1 cellular context compared by ENCODE assay signal in the genomic region with DNA sequence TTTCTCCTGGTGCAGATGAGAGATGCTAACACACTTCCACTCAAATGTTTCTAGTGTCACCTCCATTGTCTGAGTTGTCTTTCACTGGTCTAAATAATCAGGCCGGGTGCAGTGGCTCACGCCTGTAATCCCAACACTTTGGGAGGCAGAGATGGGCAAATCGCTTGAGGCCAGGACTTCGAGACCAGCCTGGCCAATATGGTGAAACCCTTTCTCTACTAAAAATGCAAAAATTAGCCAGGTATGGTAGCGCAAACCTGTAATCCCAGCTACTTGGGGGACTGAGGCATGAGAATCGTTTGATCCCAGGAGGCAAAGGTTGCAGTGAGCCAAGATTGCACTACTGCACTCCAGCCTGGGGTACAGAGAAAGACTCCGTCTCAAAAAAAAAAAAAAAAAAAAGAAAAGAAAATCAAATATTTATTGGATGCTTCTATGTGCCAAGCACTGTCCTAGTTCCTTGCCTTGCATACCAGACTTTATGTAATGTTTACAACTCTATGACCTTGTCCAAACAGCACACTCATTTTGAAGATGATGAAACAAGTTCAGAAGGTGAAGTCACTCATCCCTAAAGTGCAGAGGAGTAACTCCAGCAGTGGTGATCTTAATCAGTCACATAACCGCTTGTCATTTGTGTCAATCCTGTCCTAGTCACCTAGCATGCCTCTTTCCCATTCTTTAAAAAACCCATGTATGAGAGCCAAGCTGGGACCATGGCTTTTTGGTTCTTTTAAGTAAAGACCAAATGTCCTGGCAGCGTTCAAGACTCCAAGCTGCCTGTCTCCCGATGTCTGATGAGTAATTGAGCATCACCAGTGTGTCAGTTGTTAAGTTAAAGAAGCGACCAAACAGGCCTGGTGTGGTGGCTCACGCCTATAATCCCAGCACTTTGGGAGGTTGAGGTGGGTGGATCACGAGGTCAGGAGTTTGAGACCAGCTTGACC.
TF ChIP-seq lines count a peak whose summit lies in the region.
"Not testable (repeated sequence)": the region's sequence is repeated elsewhere in the genome, so short reads cannot be mapped to it uniquely, and the experiment has no call there.

No MANE protein-coding gene starts in this region.

TF ChIP-seq in K562, 482 proteins besides CTCF, POLR2A, EP300 and RAD21 (continued from another document and continues in another):
- TF ChIP-seq, protein P1, sequence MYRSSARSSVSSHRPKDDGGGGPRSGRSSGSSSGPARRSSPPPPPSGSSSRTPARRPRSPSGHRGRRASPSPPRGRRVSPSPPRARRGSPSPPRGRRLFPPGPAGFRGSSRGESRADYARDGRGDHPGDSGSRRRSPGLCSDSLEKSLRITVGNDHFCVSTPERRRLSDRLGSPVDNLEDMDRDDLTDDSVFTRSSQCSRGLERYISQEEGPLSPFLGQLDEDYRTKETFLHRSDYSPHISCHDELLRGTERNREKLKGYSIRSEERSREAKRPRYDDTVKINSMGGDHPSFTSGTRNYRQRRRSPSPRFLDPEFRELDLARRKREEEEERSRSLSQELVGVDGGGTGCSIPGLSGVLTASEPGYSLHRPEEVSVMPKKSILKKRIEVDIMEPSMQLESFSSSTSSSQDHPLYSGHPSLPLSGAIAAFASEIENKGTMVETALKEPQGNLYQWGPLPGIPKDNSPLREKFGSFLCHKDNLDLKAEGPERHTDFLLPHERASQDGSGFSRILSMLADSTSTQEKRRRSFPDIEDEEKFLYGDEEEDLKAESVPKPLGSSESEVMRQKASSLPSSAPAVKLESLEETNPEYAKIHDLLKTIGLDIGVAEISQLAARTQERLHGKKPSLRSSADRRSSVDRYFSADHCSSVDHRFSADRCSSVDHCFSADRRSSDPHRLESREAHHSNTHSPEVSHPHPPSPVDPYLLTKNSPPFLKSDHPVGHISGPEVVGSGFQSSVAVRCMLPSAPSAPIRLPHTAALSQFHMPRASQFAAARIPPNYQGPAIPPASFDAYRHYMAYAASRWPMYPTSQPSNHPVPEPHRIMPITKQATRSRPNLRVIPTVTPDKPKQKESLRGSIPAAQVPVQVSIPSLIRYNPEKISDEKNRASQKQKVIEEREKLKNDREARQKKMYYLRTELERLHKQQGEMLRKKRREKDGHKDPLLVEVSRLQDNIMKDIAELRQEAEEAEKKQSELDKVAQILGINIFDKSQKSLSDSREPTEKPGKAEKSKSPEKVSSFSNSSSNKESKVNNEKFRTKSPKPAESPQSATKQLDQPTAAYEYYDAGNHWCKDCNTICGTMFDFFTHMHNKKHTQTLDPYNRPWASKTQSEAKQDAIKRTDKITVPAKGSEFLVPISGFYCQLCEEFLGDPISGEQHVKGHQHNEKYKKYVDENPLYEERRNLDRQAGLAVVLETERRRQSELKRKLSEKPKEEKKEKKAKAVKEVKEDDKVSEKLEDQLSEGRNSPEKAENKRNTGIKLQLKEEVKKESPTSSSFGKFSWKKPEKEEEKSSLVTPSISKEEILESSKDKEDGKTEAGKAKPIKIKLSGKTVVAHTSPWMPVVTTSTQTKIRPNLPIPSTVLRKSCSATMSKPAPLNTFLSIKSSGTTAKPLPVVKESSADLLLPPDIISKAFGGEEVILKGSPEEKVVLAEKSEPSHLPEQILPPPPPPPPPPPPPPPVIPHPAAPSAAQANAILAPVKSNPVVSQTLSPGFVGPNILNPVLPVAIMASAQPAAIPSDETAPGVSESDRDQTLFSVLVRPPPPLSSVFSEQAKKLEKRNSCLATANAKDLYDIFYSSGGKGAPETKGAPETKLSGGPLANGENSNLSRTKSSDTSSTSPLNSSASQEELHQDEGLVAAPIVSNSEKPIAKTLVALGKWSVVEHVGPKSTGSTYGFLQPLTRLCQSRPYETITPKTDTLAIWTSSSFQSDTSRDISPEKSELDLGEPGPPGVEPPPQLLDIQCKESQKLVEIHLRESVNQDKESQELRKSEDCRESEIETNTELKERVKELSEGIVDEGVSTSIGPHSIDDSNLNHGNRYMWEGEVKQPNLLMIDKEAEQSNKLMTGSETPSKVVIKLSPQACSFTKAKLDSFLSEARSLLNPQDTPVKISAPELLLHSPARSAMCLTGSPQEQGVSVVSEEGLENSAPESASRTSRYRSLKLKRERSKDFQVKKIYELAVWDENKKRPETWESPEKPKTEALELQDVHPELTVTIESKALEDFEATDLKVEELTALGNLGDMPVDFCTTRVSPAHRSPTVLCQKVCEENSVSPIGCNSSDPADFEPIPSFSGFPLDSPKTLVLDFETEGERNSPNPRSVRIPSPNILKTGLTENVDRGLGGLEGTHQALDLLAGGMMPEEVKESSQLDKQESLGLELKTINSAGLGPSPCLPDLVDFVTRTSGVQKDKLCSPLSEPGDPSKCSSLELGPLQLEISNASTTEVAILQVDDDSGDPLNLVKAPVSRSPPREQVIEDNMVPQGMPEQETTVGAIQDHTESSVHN (IDR thresholded peaks at IDR 0.05; ENCODE audit: borderline replicate concordance in 1 of 2, low read depth in 1 of 2), result peak in 1 of 2 experiments; percentile 91; a peak in 2 of 4 replicates
- TF ChIP-seq, protein P2, sequence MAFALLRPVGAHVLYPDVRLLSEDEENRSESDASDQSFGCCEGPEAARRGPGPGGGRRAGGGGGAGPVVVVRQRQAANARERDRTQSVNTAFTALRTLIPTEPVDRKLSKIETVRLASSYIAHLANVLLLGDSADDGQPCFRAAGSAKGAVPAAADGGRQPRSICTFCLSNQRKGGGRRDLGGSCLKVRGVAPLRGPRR (CRISPR knock-in tag; IDR thresholded peaks at IDR 0.05), result peak; percentile 85
- TF ChIP-seq ZNF175 (CRISPR knock-in tag; IDR thresholded peaks at IDR 0.05; ENCODE audit: low read depth) (peak; percentile 72), TOE1 (IDR thresholded peaks at IDR 0.05; ENCODE audit: borderline replicate concordance) (peak; percentile 72), MEF2D (tag; conservative IDR thresholded peaks at IDR 0.05; ENCODE audit: low read depth) (0 out of 2 replicates have a peak, but pooled peaks have one; percentile 38), SMARCE1 (IDR thresholded peaks at IDR 0.05) (peak; percentile 72), TEAD4 (IDR thresholded peaks at IDR 0.05; ENCODE audit: low read length) (peak; percentile 68; the same call in 1 of the 2 replicates), RNF2 (IDR thresholded peaks at IDR 0.05) (peak; percentile 85), L3MBTL2 (IDR thresholded peaks at IDR 0.05) (peak; percentile 75), BRD9 (IDR thresholded peaks at IDR 0.05; ENCODE audit: low read depth, partially characterized antibody) (peak; percentile 94), FOXK2 (conservative IDR thresholded peaks at IDR 0.05 in 1 of 2, IDR thresholded peaks at IDR 0.05 in 1 of 2; ENCODE audit: low read depth in 2 of 2) (peak; percentile 39 to 57; a peak in 2 of 4 replicates), RAD51 (IDR thresholded peaks at IDR 0.05; ENCODE audit: borderline replicate concordance, low read depth) (peak; percentile 11; the same call in 1 of the 2 replicates), TBL1XR1 (IDR thresholded peaks at IDR 0.05; ENCODE audit: low read length in 2 of 2) (peak in 1 of 2 experiments; percentile 72; a peak in 2 of 4 replicates), SMARCA5 (IDR thresholded peaks at IDR 0.05) (peak; percentile 12; the same call in 1 of the 2 replicates), ZNF589 (CRISPR knock-in tag; IDR thresholded peaks at IDR 0.05; ENCODE audit: low read depth) (peak; percentile 87; the same call in 1 of the 2 replicates), FOSL1 (tag; conservative IDR thresholded peaks at IDR 0.05) (peak; percentile 84), ARNT (IDR thresholded peaks at IDR 0.05) (peak in 1 of 2 experiments; percentile 70; a peak in 2 of 4 replicates), CEBPG (CRISPR knock-in tag; IDR thresholded peaks at IDR 0.05) (peak; percentile 97), CEBPG (tag; conservative IDR thresholded peaks at IDR 0.05 in 1 of 2, IDR thresholded peaks at IDR 0.05 in 1 of 2) (peak; percentile 95 to 99), SMARCA4 (IDR thresholded peaks at IDR 0.05) (peak; percentile 83), DPF2 (IDR thresholded peaks at IDR 0.05) (peak; percentile 86), NRF1 (conservative IDR thresholded peaks at IDR 0.05 in 1 of 2, IDR thresholded peaks at IDR 0.05 in 1 of 2) (peak in 1 of 2 experiments; percentile 46; a peak in 2 of 4 replicates)
- not testable (repeated sequence) for TF ChIP-seq TOE1 (CRISPR knock-in tag; IDR thresholded peaks at IDR 0.05; ENCODE audit: borderline replicate concordance, low read depth); TEAD4 (CRISPR knock-in tag; IDR thresholded peaks at IDR 0.05; ENCODE audit: borderline replicate concordance)
- TF ChIP-seq, protein P3, sequence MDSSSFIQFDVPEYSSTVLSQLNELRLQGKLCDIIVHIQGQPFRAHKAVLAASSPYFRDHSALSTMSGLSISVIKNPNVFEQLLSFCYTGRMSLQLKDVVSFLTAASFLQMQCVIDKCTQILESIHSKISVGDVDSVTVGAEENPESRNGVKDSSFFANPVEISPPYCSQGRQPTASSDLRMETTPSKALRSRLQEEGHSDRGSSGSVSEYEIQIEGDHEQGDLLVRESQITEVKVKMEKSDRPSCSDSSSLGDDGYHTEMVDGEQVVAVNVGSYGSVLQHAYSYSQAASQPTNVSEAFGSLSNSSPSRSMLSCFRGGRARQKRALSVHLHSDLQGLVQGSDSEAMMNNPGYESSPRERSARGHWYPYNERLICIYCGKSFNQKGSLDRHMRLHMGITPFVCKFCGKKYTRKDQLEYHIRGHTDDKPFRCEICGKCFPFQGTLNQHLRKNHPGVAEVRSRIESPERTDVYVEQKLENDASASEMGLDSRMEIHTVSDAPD (CRISPR knock-in tag; IDR thresholded peaks at IDR 0.05), result 0 out of 2 replicates have a peak, but pooled peaks have one; percentile 11
- TF ChIP-seq, protein P4, sequence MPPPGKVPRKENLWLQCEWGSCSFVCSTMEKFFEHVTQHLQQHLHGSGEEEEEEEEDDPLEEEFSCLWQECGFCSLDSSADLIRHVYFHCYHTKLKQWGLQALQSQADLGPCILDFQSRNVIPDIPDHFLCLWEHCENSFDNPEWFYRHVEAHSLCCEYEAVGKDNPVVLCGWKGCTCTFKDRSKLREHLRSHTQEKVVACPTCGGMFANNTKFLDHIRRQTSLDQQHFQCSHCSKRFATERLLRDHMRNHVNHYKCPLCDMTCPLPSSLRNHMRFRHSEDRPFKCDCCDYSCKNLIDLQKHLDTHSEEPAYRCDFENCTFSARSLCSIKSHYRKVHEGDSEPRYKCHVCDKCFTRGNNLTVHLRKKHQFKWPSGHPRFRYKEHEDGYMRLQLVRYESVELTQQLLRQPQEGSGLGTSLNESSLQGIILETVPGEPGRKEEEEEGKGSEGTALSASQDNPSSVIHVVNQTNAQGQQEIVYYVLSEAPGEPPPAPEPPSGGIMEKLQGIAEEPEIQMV (tag; conservative IDR thresholded peaks at IDR 0.05; ENCODE audit: low read depth), result peak; percentile 71
- TF ChIP-seq, protein P5, sequence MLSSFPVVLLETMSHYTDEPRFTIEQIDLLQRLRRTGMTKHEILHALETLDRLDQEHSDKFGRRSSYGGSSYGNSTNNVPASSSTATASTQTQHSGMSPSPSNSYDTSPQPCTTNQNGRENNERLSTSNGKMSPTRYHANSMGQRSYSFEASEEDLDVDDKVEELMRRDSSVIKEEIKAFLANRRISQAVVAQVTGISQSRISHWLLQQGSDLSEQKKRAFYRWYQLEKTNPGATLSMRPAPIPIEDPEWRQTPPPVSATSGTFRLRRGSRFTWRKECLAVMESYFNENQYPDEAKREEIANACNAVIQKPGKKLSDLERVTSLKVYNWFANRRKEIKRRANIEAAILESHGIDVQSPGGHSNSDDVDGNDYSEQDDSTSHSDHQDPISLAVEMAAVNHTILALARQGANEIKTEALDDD (IDR thresholded peaks at IDR 0.05), result peak; percentile 92
- TF ChIP-seq, protein P6, sequence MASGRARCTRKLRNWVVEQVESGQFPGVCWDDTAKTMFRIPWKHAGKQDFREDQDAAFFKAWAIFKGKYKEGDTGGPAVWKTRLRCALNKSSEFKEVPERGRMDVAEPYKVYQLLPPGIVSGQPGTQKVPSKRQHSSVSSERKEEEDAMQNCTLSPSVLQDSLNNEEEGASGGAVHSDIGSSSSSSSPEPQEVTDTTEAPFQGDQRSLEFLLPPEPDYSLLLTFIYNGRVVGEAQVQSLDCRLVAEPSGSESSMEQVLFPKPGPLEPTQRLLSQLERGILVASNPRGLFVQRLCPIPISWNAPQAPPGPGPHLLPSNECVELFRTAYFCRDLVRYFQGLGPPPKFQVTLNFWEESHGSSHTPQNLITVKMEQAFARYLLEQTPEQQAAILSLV (tag; IDR thresholded peaks at IDR 0.05), result peak; percentile 82
- TF ChIP-seq, protein P7, sequence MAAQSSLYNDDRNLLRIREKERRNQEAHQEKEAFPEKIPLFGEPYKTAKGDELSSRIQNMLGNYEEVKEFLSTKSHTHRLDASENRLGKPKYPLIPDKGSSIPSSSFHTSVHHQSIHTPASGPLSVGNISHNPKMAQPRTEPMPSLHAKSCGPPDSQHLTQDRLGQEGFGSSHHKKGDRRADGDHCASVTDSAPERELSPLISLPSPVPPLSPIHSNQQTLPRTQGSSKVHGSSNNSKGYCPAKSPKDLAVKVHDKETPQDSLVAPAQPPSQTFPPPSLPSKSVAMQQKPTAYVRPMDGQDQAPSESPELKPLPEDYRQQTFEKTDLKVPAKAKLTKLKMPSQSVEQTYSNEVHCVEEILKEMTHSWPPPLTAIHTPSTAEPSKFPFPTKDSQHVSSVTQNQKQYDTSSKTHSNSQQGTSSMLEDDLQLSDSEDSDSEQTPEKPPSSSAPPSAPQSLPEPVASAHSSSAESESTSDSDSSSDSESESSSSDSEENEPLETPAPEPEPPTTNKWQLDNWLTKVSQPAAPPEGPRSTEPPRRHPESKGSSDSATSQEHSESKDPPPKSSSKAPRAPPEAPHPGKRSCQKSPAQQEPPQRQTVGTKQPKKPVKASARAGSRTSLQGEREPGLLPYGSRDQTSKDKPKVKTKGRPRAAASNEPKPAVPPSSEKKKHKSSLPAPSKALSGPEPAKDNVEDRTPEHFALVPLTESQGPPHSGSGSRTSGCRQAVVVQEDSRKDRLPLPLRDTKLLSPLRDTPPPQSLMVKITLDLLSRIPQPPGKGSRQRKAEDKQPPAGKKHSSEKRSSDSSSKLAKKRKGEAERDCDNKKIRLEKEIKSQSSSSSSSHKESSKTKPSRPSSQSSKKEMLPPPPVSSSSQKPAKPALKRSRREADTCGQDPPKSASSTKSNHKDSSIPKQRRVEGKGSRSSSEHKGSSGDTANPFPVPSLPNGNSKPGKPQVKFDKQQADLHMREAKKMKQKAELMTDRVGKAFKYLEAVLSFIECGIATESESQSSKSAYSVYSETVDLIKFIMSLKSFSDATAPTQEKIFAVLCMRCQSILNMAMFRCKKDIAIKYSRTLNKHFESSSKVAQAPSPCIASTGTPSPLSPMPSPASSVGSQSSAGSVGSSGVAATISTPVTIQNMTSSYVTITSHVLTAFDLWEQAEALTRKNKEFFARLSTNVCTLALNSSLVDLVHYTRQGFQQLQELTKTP (IDR thresholded peaks at IDR 0.05; ENCODE audit: low read depth in 1 of 2, partially characterized antibody in 2 of 2), result peak; percentile 45 to 49
- TF ChIP-seq, protein P8, sequence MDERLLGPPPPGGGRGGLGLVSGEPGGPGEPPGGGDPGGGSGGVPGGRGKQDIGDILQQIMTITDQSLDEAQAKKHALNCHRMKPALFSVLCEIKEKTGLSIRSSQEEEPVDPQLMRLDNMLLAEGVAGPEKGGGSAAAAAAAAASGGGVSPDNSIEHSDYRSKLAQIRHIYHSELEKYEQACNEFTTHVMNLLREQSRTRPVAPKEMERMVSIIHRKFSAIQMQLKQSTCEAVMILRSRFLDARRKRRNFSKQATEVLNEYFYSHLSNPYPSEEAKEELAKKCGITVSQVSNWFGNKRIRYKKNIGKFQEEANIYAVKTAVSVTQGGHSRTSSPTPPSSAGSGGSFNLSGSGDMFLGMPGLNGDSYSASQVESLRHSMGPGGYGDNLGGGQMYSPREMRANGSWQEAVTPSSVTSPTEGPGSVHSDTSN (CRISPR knock-in tag; IDR thresholded peaks at IDR 0.05; ENCODE audit: low read depth), result not testable (repeated sequence)
- TF ChIP-seq, protein P8 (tag; conservative IDR thresholded peaks at IDR 0.05; ENCODE audit: low read depth), result peak; percentile 79
